Comparison of ENCODE assay signal across 36 cellular contexts in the genomic region with DNA sequence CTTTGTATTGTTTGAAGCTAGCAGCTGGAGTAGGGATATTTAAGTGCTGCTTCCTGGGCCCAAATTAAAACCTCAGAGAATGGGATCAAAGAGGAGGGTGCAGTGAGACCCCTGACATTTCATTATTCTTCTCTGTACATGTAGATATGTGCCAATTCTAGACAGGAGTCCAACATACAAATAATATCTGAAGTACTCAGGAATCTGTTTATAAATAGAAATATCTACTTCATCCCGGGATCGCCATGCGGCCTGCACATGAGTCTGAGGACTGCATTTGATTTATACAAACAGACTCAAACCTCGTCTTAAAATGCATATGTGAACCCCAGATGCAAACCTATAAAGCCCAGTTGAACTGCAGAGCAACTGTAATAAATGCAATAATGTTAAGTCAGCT.
"Had no signal": no experiment of that assay in that cellular context is flagged by ENCODE, and none has a peak within 500 bp of the region (broad histone marks: within the 10 kb centered on the region; RNA-seq: fewer than 3 reads in every experiment).

No MANE protein-coding gene starts in this region.

- H3K36me3 ChIP-seq: adrenal gland, brain microvascular endothelial cell, breast epithelium had no signal

- H3K4me1 Mint-ChIP-seq: activated B cell treated with CpG ODN at 0.5 μM for 24 hours; activated CD4-positive, alpha-beta T cell treated with anti-CD3 and anti-CD28 coated beads, Interleukin-2, amount 10 ng/mL, durations not matched to agents 24 days and 14 days; activated naive CD8-positive, alpha-beta T cell treated with anti-CD3 and anti-CD28 coated beads for 36 hours; activated T-helper 17 cell treated with anti-CD3 and anti-CD28 coated beads, Interleukin-2, amount 50 U/mL, for 72 hours had no signal

- H3K27ac Mint-ChIP-seq: activated B cell treated with CpG ODN at 0.5 μM for 24 hours; activated CD4-positive, alpha-beta memory T cell treated with anti-CD3 and anti-CD28 coated beads for 36 hours; activated CD4-positive, alpha-beta T cell treated with anti-CD3 and anti-CD28 coated beads, Interleukin-2, amount 10 ng/mL, durations not matched to agents 24 days and 14 days; activated CD8-positive, alpha-beta T cell treated with anti-CD3 and anti-CD28 coated beads for 36 hours; activated naive CD4-positive, alpha-beta T cell treated with anti-CD3 and anti-CD28 coated beads for 36 hours; activated naive CD4-positive, alpha-beta T cell treated with anti-CD3 and anti-CD28 coated beads, Interleukin-2, amount 50 U/mL, for 72 hours; activated naive CD8-positive, alpha-beta T cell treated with anti-CD3 and anti-CD28 coated beads for 36 hours; activated T-cell treated with anti-CD3 and anti-CD28 coated beads, Interleukin-2, amount 50 U/mL, for 72 hours; activated T-helper 1 cell treated with anti-CD3 and anti-CD28 coated beads, Interleukin-12 subunit alpha, Interleukin-12 subunit beta, Interleukin-2, Interleukin-4 antibody, amounts not matched to agents 30 ng/mL and 10 ng/mL and 1 ng/mL, durations not matched to agents 14 hours and 24 hours and 36 hours; activated T-helper 17 cell treated with anti-CD3 and anti-CD28 coated beads, Interleukin-2, amount 50 U/mL, for 72 hours; T-helper 1 cell treated with Interleukin-12 subunit alpha and Interleukin-12 subunit beta and Interleukin-4 antibody, amounts not matched to agents 30 μg/mL and 1 μg/mL, for 36 hours; T-helper 2 cell treated with Interferon-gamma antibody and Interleukin-4, amounts not matched to agents 5 μg/mL and 100 μg/mL, for 36 hours had no signal

- H3K4me3 ChIP-seq: adrenal gland, body of pancreas, breast epithelium had no signal

- DNase-seq: activated B cell treated with CpG ODN at 0.5 μM for 24 hours; activated CD4-positive, alpha-beta memory T cell treated with anti-CD3 and anti-CD28 coated beads for 36 hours; activated CD4-positive, alpha-beta T cell treated with anti-CD3 and anti-CD28 coated beads for 4 hours; activated CD4-positive, alpha-beta T cell treated with anti-CD3 and anti-CD28 coated beads, Interleukin-2, amount 10 ng/mL, durations not matched to agents 24 days and 14 days; activated CD4-positive, alpha-beta T cell treated with anti-CD3 and anti-CD28 coated beads, Interleukin-2, amount 50 U/mL, for 1 hour; activated CD4-positive, alpha-beta T cell treated with anti-CD3 and anti-CD28 coated beads, Interleukin-2, amount 50 U/mL, for 4 hours; activated CD4-positive, CD25-positive, alpha-beta regulatory T cell treated with anti-CD3 and anti-CD28 coated beads, Interleukin-2, amount 50 U/mL, for 72 hours; activated CD8-positive, alpha-beta memory T cell treated with anti-CD3 and anti-CD28 coated beads, Interleukin-2, amount 50 U/mL, for 4 hours; activated CD8-positive, alpha-beta T cell treated with anti-CD3 and anti-CD28 coated beads for 36 hours; activated effector memory CD4-positive, alpha-beta T cell treated with anti-CD3 and anti-CD28 coated beads, Interleukin-2, amount 50 U/mL, for 16 hours; activated gamma-delta T cell treated with Interleukin-2 at 50 U/mL for 16 hours; activated naive CD4-positive, alpha-beta T cell; activated naive CD4-positive, alpha-beta T cell treated with anti-CD3 and anti-CD28 coated beads for 36 hours; activated naive CD4-positive, alpha-beta T cell treated with anti-CD3 and anti-CD28 coated beads, Interleukin-2, amount 50 U/mL, for 16 hours; activated naive CD8-positive, alpha-beta T cell treated with anti-CD3 and anti-CD28 coated beads for 36 hours; activated T-cell treated with anti-CD3 and anti-CD28 coated beads for 4 hours; activated T-cell treated with anti-CD3 and anti-CD28 coated beads, Interleukin-2, amount 50 U/mL, for 1 hour; activated T-cell treated with anti-CD3 and anti-CD28 coated beads, Interleukin-2, amount 50 U/mL, for 4 hours; activated T-cell treated with anti-CD3 and anti-CD28 coated beads, Interleukin-2, amount 50 U/mL, for 72 hours; amniotic stem cell; aorta; body of pancreas; brain microvascular endothelial cell; caudate nucleus; SW 1271; T-helper 1 cell; T-helper 2 cell; T-helper 9 cell had no signal

- H3K9me3 Mint-ChIP-seq: activated B cell treated with CpG ODN at 0.5 μM for 24 hours; activated CD4-positive, alpha-beta memory T cell treated with anti-CD3 and anti-CD28 coated beads for 36 hours; activated CD4-positive, alpha-beta T cell treated with anti-CD3 and anti-CD28 coated beads, Interleukin-2, amount 10 ng/mL, durations not matched to agents 24 days and 14 days; activated CD8-positive, alpha-beta T cell treated with anti-CD3 and anti-CD28 coated beads for 36 hours; activated naive CD4-positive, alpha-beta T cell treated with anti-CD3 and anti-CD28 coated beads for 36 hours; activated naive CD4-positive, alpha-beta T cell treated with anti-CD3 and anti-CD28 coated beads, Interleukin-2, amount 50 U/mL, for 72 hours; activated naive CD8-positive, alpha-beta T cell treated with anti-CD3 and anti-CD28 coated beads for 36 hours; activated T-cell treated with anti-CD3 and anti-CD28 coated beads, Interleukin-2, amount 50 U/mL, for 4 hours; activated T-cell treated with anti-CD3 and anti-CD28 coated beads, Interleukin-2, amount 50 U/mL, for 72 hours; activated T-helper 1 cell treated with anti-CD3 and anti-CD28 coated beads, Interleukin-12 subunit alpha, Interleukin-12 subunit beta, Interleukin-2, Interleukin-4 antibody, amounts not matched to agents 30 ng/mL and 10 ng/mL and 1 ng/mL, durations not matched to agents 14 hours and 24 hours and 36 hours; activated T-helper 17 cell treated with anti-CD3 and anti-CD28 coated beads, Interleukin-2, amount 50 U/mL, for 72 hours; T-helper 1 cell treated with Interleukin-12 subunit alpha and Interleukin-12 subunit beta and Interleukin-4 antibody, amounts not matched to agents 30 μg/mL and 1 μg/mL, for 36 hours; T-helper 2 cell treated with Interferon-gamma antibody and Interleukin-4, amounts not matched to agents 5 μg/mL and 100 μg/mL, for 36 hours had no signal

- H3K27me3 ChIP-seq: adrenal gland, body of pancreas, brain microvascular endothelial cell, breast epithelium had no signal

- H3K27ac ChIP-seq: adrenal gland, body of pancreas, brain microvascular endothelial cell, breast epithelium, VCaP had no signal

- ATAC-seq: activated CD8-positive, alpha-beta T cell treated with anti-CD3 and anti-CD28 coated beads for 36 hours; activated naive CD4-positive, alpha-beta T cell treated with anti-CD3 and anti-CD28 coated beads, Interleukin-2, amount 50 U/mL, for 72 hours; activated T-cell treated with anti-CD3 and anti-CD28 coated beads, Interleukin-2, amount 50 U/mL, for 4 hours; activated T-cell treated with anti-CD3 and anti-CD28 coated beads, Interleukin-2, amount 50 U/mL, for 72 hours; activated T-helper 17 cell treated with anti-CD3 and anti-CD28 coated beads, Interleukin-2, amount 50 U/mL, for 72 hours; body of pancreas had no signal

- H3K4me3 Mint-ChIP-seq: activated B cell treated with CpG ODN at 0.5 μM for 24 hours; activated CD4-positive, alpha-beta memory T cell treated with anti-CD3 and anti-CD28 coated beads for 36 hours; activated CD4-positive, alpha-beta T cell treated with anti-CD3 and anti-CD28 coated beads, Interleukin-2, amount 10 ng/mL, durations not matched to agents 24 days and 14 days; activated CD8-positive, alpha-beta T cell treated with anti-CD3 and anti-CD28 coated beads for 36 hours; activated naive CD4-positive, alpha-beta T cell treated with anti-CD3 and anti-CD28 coated beads for 36 hours; activated naive CD8-positive, alpha-beta T cell treated with anti-CD3 and anti-CD28 coated beads for 36 hours; activated T-cell treated with anti-CD3 and anti-CD28 coated beads, Interleukin-2, amount 50 U/mL, for 4 hours; activated T-cell treated with anti-CD3 and anti-CD28 coated beads, Interleukin-2, amount 50 U/mL, for 72 hours; activated T-helper 1 cell treated with anti-CD3 and anti-CD28 coated beads, Interleukin-12 subunit alpha, Interleukin-12 subunit beta, Interleukin-2, Interleukin-4 antibody, amounts not matched to agents 30 ng/mL and 10 ng/mL and 1 ng/mL, durations not matched to agents 14 hours and 24 hours and 36 hours; activated T-helper 17 cell treated with anti-CD3 and anti-CD28 coated beads, Interleukin-2, amount 50 U/mL, for 72 hours; T-helper 1 cell treated with Interleukin-12 subunit alpha and Interleukin-12 subunit beta and Interleukin-4 antibody, amounts not matched to agents 30 μg/mL and 1 μg/mL, for 36 hours; T-helper 2 cell treated with Interferon-gamma antibody and Interleukin-4, amounts not matched to agents 5 μg/mL and 100 μg/mL, for 36 hours had no signal

- H3K9me3 ChIP-seq: adrenal gland, body of pancreas, breast epithelium had no signal

- H3K27me3 Mint-ChIP-seq: activated B cell treated with CpG ODN at 0.5 μM for 24 hours; activated naive CD8-positive, alpha-beta T cell treated with anti-CD3 and anti-CD28 coated beads for 36 hours had no signal

- H3K36me3 Mint-ChIP-seq: activated CD4-positive, alpha-beta memory T cell treated with anti-CD3 and anti-CD28 coated beads for 36 hours; activated naive CD4-positive, alpha-beta T cell treated with anti-CD3 and anti-CD28 coated beads, Interleukin-2, amount 50 U/mL, for 72 hours; activated naive CD8-positive, alpha-beta T cell treated with anti-CD3 and anti-CD28 coated beads for 36 hours had no signal

- H3K4me1 ChIP-seq: body of pancreas, breast epithelium had no signal
